14 cellular contexts compared by ENCODE assay signal in genomic region chr11:6856871-6857270, GRCh38. TPM values are rescaled to one million over a fixed set of nuclear protein-coding genes. Genes with fewer than 3 reads are reported as not detected.
DNase-seq lines count a peak whose midpoint lies in the region; ATAC-seq lines count a peak whose summit lies in the region.
"Had no signal": no experiment of that assay in that cellular context is flagged by ENCODE, and none has a peak within 500 bp of the region (broad histone marks: within the 10 kb centered on the region; RNA-seq: fewer than 3 reads in every experiment).

No MANE protein-coding gene starts in this region.

- H3K4me1 Mint-ChIP-seq in activated CD4-positive, alpha-beta T cell treated with anti-CD3 and anti-CD28 coated beads, Interleukin-2, amount 10 ng/mL, durations not matched to agents 24 days and 14 days, result peaks cover 5% of the 10 kb centered on the region
- H3K4me1 Mint-ChIP-seq in effector memory CD8-positive, alpha-beta T cell (ENCODE audit: low read depth in 2 of 2), result peaks cover 0 to 3% of the 10 kb centered on the region in 2 donors
- H3K4me1 Mint-ChIP-seq: central memory CD8-positive, alpha-beta T cell had no signal

- H3K9me3 Mint-ChIP-seq in activated CD4-positive, alpha-beta T cell treated with anti-CD3 and anti-CD28 coated beads, Interleukin-2, amount 10 ng/mL, durations not matched to agents 24 days and 14 days, result peaks cover 8% of the 10 kb centered on the region
- H3K9me3 Mint-ChIP-seq in effector memory CD8-positive, alpha-beta T cell, result peaks cover 3 to 7% of the 10 kb centered on the region in 2 donors

- H3K4me3 Mint-ChIP-seq in activated CD4-positive, alpha-beta T cell treated with anti-CD3 and anti-CD28 coated beads, Interleukin-2, amount 10 ng/mL, durations not matched to agents 24 days and 14 days, result no peak overlapping the region
- no peak overlapping the region for H3K4me3 Mint-ChIP-seq in effector memory CD8-positive, alpha-beta T cell
- H3K4me3 Mint-ChIP-seq: central memory CD8-positive, alpha-beta T cell had no signal

- no peaks in the 10 kb centered on the region for H3K36me3 Mint-ChIP-seq in activated CD4-positive, alpha-beta T cell treated with anti-CD3 and anti-CD28 coated beads, Interleukin-2, amount 10 ng/mL, durations not matched to agents 24 days and 14 days (ENCODE audit: low read depth)
- H3K36me3 Mint-ChIP-seq in effector memory CD8-positive, alpha-beta T cell (ENCODE audit: insufficient read depth), result peaks cover 4% of the 10 kb centered on the region

- no peaks in the 10 kb centered on the region for H3K27me3 Mint-ChIP-seq in activated CD4-positive, alpha-beta T cell treated with anti-CD3 and anti-CD28 coated beads, Interleukin-2, amount 10 ng/mL, durations not matched to agents 24 days and 14 days
- H3K27me3 Mint-ChIP-seq in effector memory CD8-positive, alpha-beta T cell, result peaks cover 19 to 25% of the 10 kb centered on the region in 2 donors

- no peak for ATAC-seq in effector memory CD8-positive, alpha-beta T cell (replicated peaks)
- ATAC-seq: left lung had no signal

- peak overlapping the region; percentile 19 for H3K27ac Mint-ChIP-seq in activated CD4-positive, alpha-beta T cell treated with anti-CD3 and anti-CD28 coated beads, Interleukin-2, amount 10 ng/mL, durations not matched to agents 24 days and 14 days
- no peak overlapping the region for H3K27ac Mint-ChIP-seq in effector memory CD8-positive, alpha-beta T cell

- intact Hi-C loops in activated CD4-positive, alpha-beta T cell treated with anti-CD3 and anti-CD28 coated beads, Interleukin-2, amount 10 ng/mL, durations not matched to agents 24 days and 14 days (cut with micrococcal nuclease), result loop anchor here (1.0 to 5.0 kb wide), 2 partner anchors 16 to 70 kb away; partner anchors contain the start of gene ZNF215

- no peak for DNase-seq in activated CD4-positive, alpha-beta T cell treated with anti-CD3 and anti-CD28 coated beads, Interleukin-2, amount 10 ng/mL, durations not matched to agents 24 days and 14 days
- no peak for DNase-seq in activated CD4-positive, alpha-beta T cell treated with anti-CD3 and anti-CD28 coated beads, Interleukin-2, amount 50 U/mL, for 48 hours
- DNase-seq in HCEC 1CT, result peak; percentile 83
- peak; percentile 26 for DNase-seq in HS-5 (ENCODE audit: low read depth)
- peak; percentile 26 for DNase-seq in iris pigment epithelial cell (ENCODE audit: low read depth)
- no peak for DNase-seq in effector memory CD8-positive, alpha-beta T cell
- DNase-seq in amygdala (lab: John Stamatoyannopoulos, UW), result no peak
- no peak for DNase-seq in stimulated activated CD4-positive, alpha-beta T cell treated with anti-CD3 and anti-CD28 coated beads, Interleukin-4, amount 100 ng/mL, for 24 hours
- DNase-seq: left lung; occipital lobe; Peyer's patch; stimulated activated naive CD4-positive, alpha-beta T cell had no signal

RNA-seq across cellular contexts. Expression of gene OR10A2, which starts 6.0 kb away (rescaled TPM):
- not detected in 2 replicates for total RNA-seq in activated CD4-positive, alpha-beta T cell treated with anti-CD3 and anti-CD28 coated beads, Interleukin-2, amount 10 ng/mL, durations not matched to agents 24 days and 14 days
- total RNA-seq: frontal cortex, left lung, occipital lobe, Peyer's patch had no signal

RNA-seq across cellular contexts. Expression of gene OR10A5, which starts 11.4 kb away (rescaled TPM):
- total RNA-seq in activated CD4-positive, alpha-beta T cell treated with anti-CD3 and anti-CD28 coated beads, Interleukin-2, amount 10 ng/mL, durations not matched to agents 24 days and 14 days, result not detected in 2 replicates
- total RNA-seq: frontal cortex, left lung, occipital lobe, Peyer's patch had no signal

RNA-seq across cellular contexts. Expression of gene OR10A4, which starts 19.6 kb away (rescaled TPM):
- total RNA-seq in activated CD4-positive, alpha-beta T cell treated with anti-CD3 and anti-CD28 coated beads, Interleukin-2, amount 10 ng/mL, durations not matched to agents 24 days and 14 days, result not detected in 2 replicates
- total RNA-seq: frontal cortex, left lung, occipital lobe, Peyer's patch had no signal

RNA-seq across cellular contexts. Expression of gene OR2D2, which starts 35.4 kb away (rescaled TPM):
- total RNA-seq in activated CD4-positive, alpha-beta T cell treated with anti-CD3 and anti-CD28 coated beads, Interleukin-2, amount 10 ng/mL, durations not matched to agents 24 days and 14 days, result 0.36 and 0.72 TPM in 2 replicates

RNA-seq across cellular contexts. Expression of gene OR6A2, which starts 57.4 kb away (rescaled TPM):
- total RNA-seq in activated CD4-positive, alpha-beta T cell treated with anti-CD3 and anti-CD28 coated beads, Interleukin-2, amount 10 ng/mL, durations not matched to agents 24 days and 14 days, result 0.35 and 0.50 TPM in 2 replicates

Comparison
In these comparisons a context has a peak if more than half of its experiments do, and no peak if none do; other contexts are left out.
1. DNase-seq: peak in HCEC 1CT (single experiment), HS-5 (single experiment) and iris pigment epithelial cell (single experiment); none in activated CD4-positive, alpha-beta T cell treated with anti-CD3 and anti-CD28 coated beads, Interleukin-2, amount 10 ng/mL, durations not matched to agents 24 days and 14 days (single experiment), activated CD4-positive, alpha-beta T cell treated with anti-CD3 and anti-CD28 coated beads, Interleukin-2, amount 50 U/mL, for 48 hours (0 of 2), effector memory CD8-positive, alpha-beta T cell (0 of 3), amygdala (0 of 56) and stimulated activated CD4-positive, alpha-beta T cell treated with anti-CD3 and anti-CD28 coated beads, Interleukin-4, amount 100 ng/mL, for 24 hours (single experiment).